ENCODE assay signal across 32 cellular contexts in genomic region chr10:133316732-133317131, GRCh38. TPM values are rescaled to one million over a fixed set of nuclear protein-coding genes. Genes with fewer than 3 reads are reported as not detected.
"Had no signal": no experiment of that assay in that cellular context is flagged by ENCODE, and none has a peak within 500 bp of the region (broad histone marks: within the 10 kb centered on the region; RNA-seq: fewer than 3 reads in every experiment).

No MANE protein-coding gene starts in this region.

- H3K36me3 Mint-ChIP-seq: natural killer cell had no signal

- H3K27me3 ChIP-seq: colonic mucosa had no signal

- H3K4me3 ChIP-seq: colonic mucosa, esophagus squamous epithelium, gastrocnemius medialis, heart right ventricle, left lung, lung had no signal

- H3K36me3 ChIP-seq: colonic mucosa had no signal

- H3K9me3 Mint-ChIP-seq: dendritic cell treated with granulocyte-macrophage colony-stimulating factor and Interleukin-4, amounts not matched to agents 40 ng/mL and 50 ng/mL, for 4 days; effector memory CD8-positive, alpha-beta T cell; natural killer cell had no signal

- H3K4me3 Mint-ChIP-seq: dendritic cell treated with granulocyte-macrophage colony-stimulating factor and Interleukin-4, amounts not matched to agents 40 ng/mL and 50 ng/mL, for 4 days; effector memory CD8-positive, alpha-beta T cell; endodermal cell; natural killer cell had no signal

- H3K9me3 ChIP-seq: colonic mucosa, esophagus squamous epithelium, gastrocnemius medialis, left lung had no signal

- H3K27ac Mint-ChIP-seq: dendritic cell treated with granulocyte-macrophage colony-stimulating factor and Interleukin-4, amounts not matched to agents 40 ng/mL and 50 ng/mL, for 4 days; effector memory CD8-positive, alpha-beta T cell; endodermal cell; memory B cell; natural killer cell had no signal

- ATAC-seq: effector memory CD8-positive, alpha-beta T cell; esophagus mucosa; gastrocnemius medialis; heart right ventricle; left colon; left lung; left ventricle myocardium superior; naive thymus-derived CD4-positive, alpha-beta T cell; natural killer cell had no signal

- DNase-seq: colonic mucosa; cortex of kidney; effector CD8-positive, alpha-beta T cell; effector memory CD8-positive, alpha-beta T cell; endodermal cell; esophagus squamous epithelium; foreskin fibroblast; foreskin melanocyte; gastrocnemius medialis; head of caudate nucleus; heart right ventricle; hippocampal formation; kidney glomerular epithelial cell; left colon; left ventricle myocardium superior; mammary epithelial cell; mesendoderm; midbrain; naive thymus-derived CD4-positive, alpha-beta T cell; natural killer cell had no signal

- H3K4me1 ChIP-seq: colonic mucosa had no signal

- H3K27ac ChIP-seq: colonic mucosa, epithelial cell of prostate, esophagus squamous epithelium, gastrocnemius medialis, heart right ventricle, left lung had no signal

- FAIRE-seq: endometrium, islet of Langerhans, keratinocyte had no signal

- H3K4me1 Mint-ChIP-seq: endodermal cell had no signal

RNA-seq across cellular contexts. Expression of gene CALY, which starts 20.0 kb away (rescaled TPM):
- total RNA-seq: dermis microvascular lymphatic vessel endothelial cell, esophagus mucosa, esophagus squamous epithelium, gastrocnemius medialis, left lung, left ventricle myocardium superior, lower leg skin, lung, mammary epithelial cell, natural killer cell had no signal
- polyA plus RNA-seq: keratinocyte, lung, mammary epithelial cell had no signal

RNA-seq across cellular contexts. Expression of gene PRAP1, which starts 30.4 kb away (rescaled TPM):
- total RNA-seq: dermis microvascular lymphatic vessel endothelial cell; endodermal cell; esophagus mucosa; esophagus squamous epithelium; heart right ventricle; left lung; left ventricle myocardium superior; lower leg skin; mammary epithelial cell; mononuclear cell; naive thymus-derived CD4-positive, alpha-beta T cell; natural killer cell had no signal
- polyA plus RNA-seq: heart right ventricle; keratinocyte; lung; mammary epithelial cell; naive thymus-derived CD4-positive, alpha-beta T cell had no signal
